In genomic region chr16:69071036-69071435, GRCh38 we compare ENCODE assay signal across 28 cellular contexts. TPM values are rescaled to one million over a fixed set of nuclear protein-coding genes. Genes with fewer than 3 reads are reported as not detected.
"Had no signal": no experiment of that assay in that cellular context is flagged by ENCODE, and none has a peak within 500 bp of the region (broad histone marks: within the 10 kb centered on the region; RNA-seq: fewer than 3 reads in every experiment).

No MANE protein-coding gene starts in this region.

- H3K4me3 ChIP-seq: ascending aorta, coronary artery, heart left ventricle, left lung, lower lobe of right lung, mucosa of descending colon, right atrium auricular region, testis, upper lobe of left lung, vagina had no signal

- H3K27ac Mint-ChIP-seq: activated CD4-positive, alpha-beta memory T cell treated with anti-CD3 and anti-CD28 coated beads, Interleukin-2, amount 10 ng/mL, durations not matched to agents 7 days and 5 days; activated CD4-positive, alpha-beta T cell treated with anti-CD3 and anti-CD28 coated beads, Interleukin-2, amount 10 ng/mL, durations not matched to agents 24 days and 14 days; activated naive CD4-positive, alpha-beta T cell treated with anti-CD3 and anti-CD28 coated beads, Interleukin-2, amount 10 ng/mL, durations not matched to agents 7 days and 5 days; activated naive CD8-positive, alpha-beta T cell treated with anti-CD3 and anti-CD28 coated beads, Interleukin-2, amount 10 ng/mL, durations not matched to agents 7 days and 5 days; activated T-cell treated with anti-CD3 and anti-CD28 coated beads, Interleukin-2, amount 50 U/mL, for 24 hours; immature natural killer cell; natural killer cell treated with Interleukin-12 subunit alpha and Interleukin-12 subunit beta and Interleukin-15 and Interleukin-18, amount 100 ng/mL, for 72 hours had no signal

- H3K9me3 ChIP-seq: ascending aorta, heart left ventricle, left lung, lower lobe of right lung, mucosa of descending colon, right atrium auricular region, testis, upper lobe of left lung, vagina had no signal

- H3K36me3 Mint-ChIP-seq: activated naive CD4-positive, alpha-beta T cell treated with anti-CD3 and anti-CD28 coated beads, Interleukin-2, amount 10 ng/mL, durations not matched to agents 7 days and 5 days; activated naive CD8-positive, alpha-beta T cell treated with anti-CD3 and anti-CD28 coated beads, Interleukin-2, amount 10 ng/mL, durations not matched to agents 7 days and 5 days; natural killer cell treated with Interleukin-12 subunit alpha and Interleukin-12 subunit beta and Interleukin-15 and Interleukin-18, amount 100 ng/mL, for 72 hours had no signal

- H3K4me1 Mint-ChIP-seq: activated CD4-positive, alpha-beta memory T cell treated with anti-CD3 and anti-CD28 coated beads, Interleukin-2, amount 10 ng/mL, durations not matched to agents 7 days and 5 days; activated CD4-positive, alpha-beta T cell treated with anti-CD3 and anti-CD28 coated beads, Interleukin-2, amount 10 ng/mL, durations not matched to agents 24 days and 14 days; activated naive CD4-positive, alpha-beta T cell treated with anti-CD3 and anti-CD28 coated beads, Interleukin-2, amount 10 ng/mL, durations not matched to agents 7 days and 5 days; activated naive CD8-positive, alpha-beta T cell treated with anti-CD3 and anti-CD28 coated beads, Interleukin-2, amount 10 ng/mL, durations not matched to agents 7 days and 5 days; immature natural killer cell had no signal

- ATAC-seq: heart left ventricle; natural killer cell treated with Interleukin-12 subunit alpha and Interleukin-12 subunit beta and Interleukin-15 and Interleukin-18, amount 100 ng/mL, for 72 hours had no signal

- H3K27me3 ChIP-seq: ascending aorta, foreskin keratinocyte, heart left ventricle, left lung, right atrium auricular region, testis, upper lobe of left lung, vagina had no signal

- H3K27me3 Mint-ChIP-seq: activated CD4-positive, alpha-beta memory T cell treated with anti-CD3 and anti-CD28 coated beads, Interleukin-2, amount 10 ng/mL, durations not matched to agents 7 days and 5 days; activated CD4-positive, alpha-beta T cell treated with anti-CD3 and anti-CD28 coated beads, Interleukin-2, amount 10 ng/mL, durations not matched to agents 24 days and 14 days; activated naive CD4-positive, alpha-beta T cell treated with anti-CD3 and anti-CD28 coated beads, Interleukin-2, amount 10 ng/mL, durations not matched to agents 7 days and 5 days; activated naive CD8-positive, alpha-beta T cell treated with anti-CD3 and anti-CD28 coated beads, Interleukin-2, amount 10 ng/mL, durations not matched to agents 7 days and 5 days; activated T-cell treated with anti-CD3 and anti-CD28 coated beads, Interleukin-2, amount 50 U/mL, for 24 hours; brain; natural killer cell treated with Interleukin-12 subunit alpha and Interleukin-12 subunit beta and Interleukin-15 and Interleukin-18, amount 100 ng/mL, for 72 hours had no signal

- H3K36me3 ChIP-seq: left lung, lower lobe of right lung, right atrium auricular region, upper lobe of left lung, vagina, WERI-Rb-1 had no signal

- H3K4me3 Mint-ChIP-seq: activated CD4-positive, alpha-beta memory T cell treated with anti-CD3 and anti-CD28 coated beads, Interleukin-2, amount 10 ng/mL, durations not matched to agents 7 days and 5 days; activated CD4-positive, alpha-beta T cell treated with anti-CD3 and anti-CD28 coated beads, Interleukin-2, amount 10 ng/mL, durations not matched to agents 24 days and 14 days; activated naive CD4-positive, alpha-beta T cell treated with anti-CD3 and anti-CD28 coated beads, Interleukin-2, amount 10 ng/mL, durations not matched to agents 7 days and 5 days; activated naive CD8-positive, alpha-beta T cell treated with anti-CD3 and anti-CD28 coated beads, Interleukin-2, amount 10 ng/mL, durations not matched to agents 7 days and 5 days; activated T-cell treated with anti-CD3 and anti-CD28 coated beads, Interleukin-2, amount 50 U/mL, for 24 hours; brain; immature natural killer cell; natural killer cell treated with Interleukin-12 subunit alpha and Interleukin-12 subunit beta and Interleukin-15 and Interleukin-18, amount 100 ng/mL, for 72 hours had no signal

- H3K4me1 ChIP-seq: ascending aorta, left lung, testis, vagina had no signal

- H3K9me3 Mint-ChIP-seq: activated CD4-positive, alpha-beta memory T cell treated with anti-CD3 and anti-CD28 coated beads, Interleukin-2, amount 10 ng/mL, durations not matched to agents 7 days and 5 days; activated CD4-positive, alpha-beta T cell treated with anti-CD3 and anti-CD28 coated beads, Interleukin-2, amount 10 ng/mL, durations not matched to agents 24 days and 14 days; activated naive CD4-positive, alpha-beta T cell treated with anti-CD3 and anti-CD28 coated beads, Interleukin-2, amount 10 ng/mL, durations not matched to agents 7 days and 5 days; activated naive CD8-positive, alpha-beta T cell treated with anti-CD3 and anti-CD28 coated beads, Interleukin-2, amount 10 ng/mL, durations not matched to agents 7 days and 5 days; activated T-cell treated with anti-CD3 and anti-CD28 coated beads, Interleukin-2, amount 50 U/mL, for 24 hours; brain; natural killer cell treated with Interleukin-12 subunit alpha and Interleukin-12 subunit beta and Interleukin-15 and Interleukin-18, amount 100 ng/mL, for 72 hours had no signal

- H3K27ac ChIP-seq: ascending aorta, coronary artery, heart left ventricle, lower lobe of right lung, right atrium auricular region, testis, vagina, WERI-Rb-1 had no signal

- DNase-seq: activated CD4-positive, alpha-beta memory T cell treated with anti-CD3 and anti-CD28 coated beads, Interleukin-2, amount 10 ng/mL, durations not matched to agents 7 days and 5 days; activated CD4-positive, alpha-beta T cell treated with anti-CD3 and anti-CD28 coated beads, Interleukin-2, amount 10 ng/mL, durations not matched to agents 24 days and 14 days; activated CD4-positive, CD25-positive, alpha-beta regulatory T cell treated with anti-CD3 and anti-CD28 coated beads, Interleukin-2, amount 50 U/mL, for 72 hours; activated CD8-positive, alpha-beta memory T cell treated with anti-CD3 and anti-CD28 coated beads, Interleukin-2, amount 50 U/mL, for 48 hours; activated gamma-delta T cell; activated naive CD4-positive, alpha-beta T cell treated with anti-CD3 and anti-CD28 coated beads, Interleukin-2, amount 10 ng/mL, durations not matched to agents 7 days and 5 days; activated naive CD8-positive, alpha-beta T cell treated with anti-CD3 and anti-CD28 coated beads, Interleukin-2, amount 10 ng/mL, durations not matched to agents 7 days and 5 days; activated T-cell treated with anti-CD3 and anti-CD28 coated beads, Interleukin-2, amount 50 U/mL, for 24 hours; heart left ventricle; hypothalamus; immature natural killer cell; left lung; lower lobe of right lung; mucosa of descending colon; stimulated activated CD4-positive, alpha-beta T cell treated with anti-CD3 and anti-CD28 coated beads, Interleukin-15, amount 100 ng/mL, for 24 hours; stimulated activated CD4-positive, alpha-beta T cell treated with anti-CD3 and anti-CD28 coated beads, Interleukin-2, amount 100 ng/mL, for 24 hours; stimulated activated naive CD4-positive, alpha-beta T cell treated with Interleukin-2 at 50 U/mL for 16 hours; T1000; testis; WERI-Rb-1 had no signal

RNA-seq across cellular contexts. Expression of gene HAS3, which starts 34.4 kb away (rescaled TPM):
- total RNA-seq: ascending aorta had no signal
